Comparison of ENCODE assay signal across 9 cellular contexts in the genomic region with DNA sequence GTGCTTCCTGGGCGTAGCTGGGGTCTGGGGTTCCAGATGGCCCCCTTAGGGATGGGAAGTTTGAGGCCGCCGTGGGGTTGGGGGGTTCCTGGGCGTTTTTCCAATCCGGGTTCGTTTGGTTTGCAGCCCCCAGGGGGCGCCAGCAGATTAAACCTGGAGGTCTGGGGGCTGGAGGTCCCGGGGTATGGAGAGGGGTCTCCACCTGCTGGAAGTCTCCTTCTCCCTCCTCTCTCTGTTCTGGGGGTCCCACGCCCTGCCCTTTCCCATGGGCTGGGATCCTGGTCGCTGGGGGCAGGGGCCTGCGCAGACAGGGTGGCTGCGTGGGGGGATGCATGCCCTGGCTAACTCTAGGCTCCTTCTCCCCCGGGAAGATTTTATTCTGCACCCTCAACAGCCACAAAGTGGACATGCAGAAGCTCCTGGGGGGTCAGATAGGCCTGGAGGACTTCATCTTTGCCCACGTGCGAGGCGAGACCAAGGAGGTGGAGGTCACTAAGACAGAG. TPM values are rescaled to one million over a fixed set of nuclear protein-coding genes. Genes with fewer than 3 reads are reported as not detected.
A peak's percentile ranks its signal among the peaks of the same experiment; 100 is the strongest.
DNase-seq lines count a peak whose midpoint lies in the region; ATAC-seq, FAIRE-seq and TF ChIP-seq lines count a peak whose summit lies in the region.
"Had no signal": no experiment of that assay in that cellular context is flagged by ENCODE, and none has a peak within 500 bp of the region (broad histone marks: within the 10 kb centered on the region; RNA-seq: fewer than 3 reads in every experiment).

No MANE protein-coding gene starts in this region.

- DNase-seq in AG10803 (ENCODE audit: low read depth), result no peak
- peak; percentile 27 for DNase-seq in activated gamma-delta T cell treated with anti-CD3 and anti-CD28 coated beads, Interleukin-2, amount 50 U/mL, for 16 hours (ENCODE audit: low read depth)
- no peak for DNase-seq in kidney
- no peak for DNase-seq in hypothalamus (lab: John Stamatoyannopoulos, UW)

- H3K9ac ChIP-seq in HUES48 (ENCODE audit: low read depth, low read length), result no peak overlapping the region
- H3K9ac ChIP-seq in kidney (ENCODE audit: low read length in 2 of 2), result peak overlapping the region in 1 of 2 donors; percentile 34

- FAIRE-seq in kidney (lab: Jason Lieb, UNC), result no peak

- H3K27me3 ChIP-seq in HUES48 (ENCODE audit: control insufficient read depth, insufficient read depth, low read length), result peaks cover 24% of the 10 kb centered on the region

- H3K4me3 ChIP-seq in AG10803 (ENCODE audit: low read length) (no peak overlapping the region), HUES48 (ENCODE audit: low read depth, low read length) (peak overlapping the region; percentile 54), kidney (ENCODE audit: low read length in 2 of 2) (peak overlapping the region in 1 of 2 donors; percentile 49), urinary bladder (ENCODE audit: low read depth, low read length) (peak overlapping the region; percentile 26)

- H3K36me3 ChIP-seq in HUES48 (ENCODE audit: control insufficient read depth, insufficient read depth, low read length) (no peaks in the 10 kb centered on the region), kidney (ENCODE audit: control insufficient read depth in 1 of 2, insufficient read depth in 2 of 2, low read length in 2 of 2) (no peaks in the 10 kb centered on the region), urinary bladder (ENCODE audit: insufficient read depth) (no peaks in the 10 kb centered on the region)

- H3K9me3 ChIP-seq in HUES48 (ENCODE audit: control insufficient read depth, insufficient read depth, low read length) (peaks cover 4% of the 10 kb centered on the region; the same call in 1 of the 2 replicates), kidney (ENCODE audit: control insufficient read depth in 1 of 2, low read length in 2 of 2) (no peaks in the 10 kb centered on the region)

- 30% methylated on average over 16 of the region's 16 CpGs for WGBS in urinary bladder

- H3K4me1 ChIP-seq in HUES48 (ENCODE audit: control insufficient read depth, insufficient read depth, low read length) (no peaks in the 10 kb centered on the region), kidney (ENCODE audit: control insufficient read depth in 1 of 2, insufficient read depth in 1 of 2, low read depth in 1 of 2, low read length in 2 of 2) (no peaks in the 10 kb centered on the region), urinary bladder (ENCODE audit: insufficient read depth) (no peaks in the 10 kb centered on the region)

- intact Hi-C loops in kidney (cut with DNase I), result no loop called here

- peak; percentile 38 for TF ChIP-seq CTCF in AG10803 (conservative IDR thresholded peaks at IDR 0.05; ENCODE audit: low read length)
- TF ChIP-seq CTCF in kidney (IDR thresholded peaks at IDR 0.05; ENCODE audit: borderline replicate concordance, extremely low read depth, insufficient read depth), result peak; percentile 33

- H3K27ac ChIP-seq in HUES48 (ENCODE audit: low read depth, low read length) (no peak overlapping the region), kidney (ENCODE audit: low read depth in 2 of 2, low read length in 2 of 2) (peak overlapping the region in 1 of 2 donors; percentile 60), urinary bladder (ENCODE audit: low read depth) (no peak overlapping the region)
- H3K27ac ChIP-seq: epithelial cell of prostate had no signal

- ATAC-seq in activated CD4-positive, CD25-positive, alpha-beta regulatory T cell treated with anti-CD3 and anti-CD28 coated beads, Interleukin-2, amount 50 U/mL, for 24 hours, result no peak
- ATAC-seq in GM18873 (IDR thresholded peaks at IDR 0.05; ENCODE audit: low FRiP score, unreplicated experiment), result no peak

RNA-seq across cellular contexts. Expression of gene GIPC3, which starts 0.9 kb away (rescaled TPM):
- total RNA-seq in kidney (2.1 TPM), urinary bladder (0.11 TPM)
- polyA plus RNA-seq in kidney (ENCODE audit: insufficient read depth, low read depth, low replicate concordance) (2.1 TPM), urinary bladder (0.94 TPM)

RNA-seq across cellular contexts. Expression of gene HMG20B, which starts 13.4 kb away (rescaled TPM):
- total RNA-seq in kidney, result 69.7 TPM
- polyA plus RNA-seq in kidney (ENCODE audit: insufficient read depth, low read depth, low replicate concordance), result 82.6 TPM
- total RNA-seq in urinary bladder, result 30.6 TPM
- polyA plus RNA-seq in urinary bladder, result 109 TPM

RNA-seq across cellular contexts. Expression of gene TBXA2R, which starts 20.5 kb away (rescaled TPM):
- total RNA-seq in kidney, result 6.7 TPM
- polyA plus RNA-seq in kidney (ENCODE audit: insufficient read depth, low read depth, low replicate concordance), result 8.8 TPM
- total RNA-seq in urinary bladder, result 1.4 TPM
- polyA plus RNA-seq in urinary bladder, result 3.8 TPM

RNA-seq across cellular contexts. Expression of gene MFSD12, which starts 28.8 kb away (rescaled TPM):
- total RNA-seq in kidney (124 TPM), urinary bladder (19.3 TPM)
- polyA plus RNA-seq in kidney (ENCODE audit: insufficient read depth, low read depth, low replicate concordance) (113 TPM), urinary bladder (38.6 TPM)

RNA-seq across cellular contexts. Expression of gene CACTIN, which starts 40.4 kb away (rescaled TPM):
- total RNA-seq in kidney (23.9 TPM), urinary bladder (11.1 TPM)
- polyA plus RNA-seq in kidney (ENCODE audit: insufficient read depth, low read depth, low replicate concordance) (11.6 TPM), urinary bladder (27.7 TPM)
